11 cellular contexts compared by ENCODE assay signal in genomic region chr4:109748114-109748513, GRCh38. TPM values are rescaled to one million over a fixed set of nuclear protein-coding genes. Genes with fewer than 3 reads are reported as not detected.
"Had no signal": no experiment of that assay in that cellular context is flagged by ENCODE, and none has a peak within 500 bp of the region (broad histone marks: within the 10 kb centered on the region; RNA-seq: fewer than 3 reads in every experiment).

No MANE protein-coding gene starts in this region.

- H3K9me3 Mint-ChIP-seq: GM23338, H9, HFFc6 had no signal

- ATAC-seq: GM23338, HCT116 had no signal

- FAIRE-seq: H1, H54 had no signal

- DNase-seq: GM23248, GOT3, H7, H9, HCEC 1CT, HFFc6 had no signal

- H3K27ac Mint-ChIP-seq: GM23338, H9, HFFc6 had no signal

- H3K36me3 ChIP-seq: HAP-1 had no signal

- H3K4me3 Mint-ChIP-seq: GM23338, H9, HFFc6 had no signal

- H3K4me1 ChIP-seq: HAP-1 had no signal

- H3K9ac ChIP-seq: GM23248 had no signal

- H3K9me3 ChIP-seq: HAP-1 had no signal

- H2AFZ ChIP-seq: GM23248, GM23338 had no signal

- H3K27ac ChIP-seq: GM23248 had no signal

- H3K4me2 ChIP-seq: GM23338 had no signal

- H3K4me3 ChIP-seq: GM23248, GM23338, HAP-1 had no signal

RNA-seq across cellular contexts. Expression of gene CFI, which starts 53.7 kb away (rescaled TPM):
- total RNA-seq: GM23338, H1, H7, H9, HFFc6 had no signal
- polyA plus RNA-seq: GM23338, H1 had no signal
